In genomic region chr2:66587216-66587615, GRCh38 we compare ENCODE assay signal across 11 cellular contexts.
A peak's percentile ranks its signal among the peaks of the same experiment; 100 is the strongest.
DNase-seq lines count a peak whose midpoint lies in the region; ATAC-seq and TF ChIP-seq lines count a peak whose summit lies in the region.
"Had no signal": no experiment of that assay in that cellular context is flagged by ENCODE, and none has a peak within 500 bp of the region (broad histone marks: within the 10 kb centered on the region; RNA-seq: fewer than 3 reads in every experiment).

No MANE protein-coding gene starts in this region.

- H3K36me3 Mint-ChIP-seq in progenitor cell of endocrine pancreas (ENCODE audit: insufficient read depth): peaks cover 7% of the 10 kb centered on the region
- H3K36me3 Mint-ChIP-seq in activated T-helper 17 cell treated with anti-CD3 and anti-CD28 coated beads, Interleukin-2, amount 50 U/mL, for 72 hours (ENCODE audit: low read depth): no peaks in the 10 kb centered on the region
- H3K36me3 Mint-ChIP-seq in activated T-helper 2 cell treated with anti-CD3 and anti-CD28 coated beads, Interferon-gamma antibody, Interleukin-2, Interleukin-4, amounts not matched to agents 10 μg/mL and 5 μg/mL and 100 μg/mL, durations not matched to agents 14 hours and 24 hours and 36 hours (ENCODE audit: low read depth): no peaks in the 10 kb centered on the region

- H3K27me3 Mint-ChIP-seq in progenitor cell of endocrine pancreas: no peaks in the 10 kb centered on the region
- peaks cover 7% of the 10 kb centered on the region for H3K27me3 Mint-ChIP-seq in activated T-helper 17 cell treated with anti-CD3 and anti-CD28 coated beads, Interleukin-2, amount 50 U/mL, for 72 hours
- H3K27me3 Mint-ChIP-seq in activated T-helper 2 cell treated with anti-CD3 and anti-CD28 coated beads, Interferon-gamma antibody, Interleukin-2, Interleukin-4, amounts not matched to agents 10 μg/mL and 5 μg/mL and 100 μg/mL, durations not matched to agents 14 hours and 24 hours and 36 hours (ENCODE audit: low read depth): peaks cover 4% of the 10 kb centered on the region

- H3K27ac Mint-ChIP-seq in progenitor cell of endocrine pancreas: no peak overlapping the region
- no peak overlapping the region for H3K27ac Mint-ChIP-seq in activated T-helper 17 cell treated with anti-CD3 and anti-CD28 coated beads, Interleukin-2, amount 50 U/mL, for 72 hours
- H3K27ac Mint-ChIP-seq in activated T-helper 2 cell treated with anti-CD3 and anti-CD28 coated beads, Interferon-gamma antibody, Interleukin-2, Interleukin-4, amounts not matched to agents 10 μg/mL and 5 μg/mL and 100 μg/mL, durations not matched to agents 14 hours and 24 hours and 36 hours: no peak overlapping the region

- intact Hi-C loops in activated T-helper 2 cell treated with anti-CD3 and anti-CD28 coated beads, Interferon-gamma antibody, Interleukin-2, Interleukin-4, amounts not matched to agents 10 μg/mL and 5 μg/mL and 100 μg/mL, durations not matched to agents 14 hours and 24 hours and 36 hours (cut with micrococcal nuclease): no loop called here

- peaks cover 9% of the 10 kb centered on the region for H3K9me3 Mint-ChIP-seq in progenitor cell of endocrine pancreas (ENCODE audit: low read depth)
- H3K9me3 Mint-ChIP-seq in activated T-helper 17 cell treated with anti-CD3 and anti-CD28 coated beads, Interleukin-2, amount 50 U/mL, for 72 hours: no peaks in the 10 kb centered on the region
- no peaks in the 10 kb centered on the region for H3K9me3 Mint-ChIP-seq in activated T-helper 2 cell treated with anti-CD3 and anti-CD28 coated beads, Interferon-gamma antibody, Interleukin-2, Interleukin-4, amounts not matched to agents 10 μg/mL and 5 μg/mL and 100 μg/mL, durations not matched to agents 14 hours and 24 hours and 36 hours

- no peak for ATAC-seq in GM21717 (IDR thresholded peaks at IDR 0.05; ENCODE audit: unreplicated experiment)
- ATAC-seq in activated T-helper 17 cell treated with anti-CD3 and anti-CD28 coated beads, Interleukin-2, amount 50 U/mL, for 72 hours (replicated peaks): no peak
- no peak for ATAC-seq in HG03196 (IDR thresholded peaks at IDR 0.05; ENCODE audit: unreplicated experiment)
- ATAC-seq: psoas muscle had no signal

- no peak overlapping the region for H3K4me3 Mint-ChIP-seq in progenitor cell of endocrine pancreas (ENCODE audit: low read depth)
- H3K4me3 Mint-ChIP-seq in activated T-helper 17 cell treated with anti-CD3 and anti-CD28 coated beads, Interleukin-2, amount 50 U/mL, for 72 hours: no peak overlapping the region
- H3K4me3 Mint-ChIP-seq in activated T-helper 2 cell treated with anti-CD3 and anti-CD28 coated beads, Interferon-gamma antibody, Interleukin-2, Interleukin-4, amounts not matched to agents 10 μg/mL and 5 μg/mL and 100 μg/mL, durations not matched to agents 14 hours and 24 hours and 36 hours (ENCODE audit: low read depth): no peak overlapping the region

- peaks cover 3% of the 10 kb centered on the region for H3K4me1 Mint-ChIP-seq in progenitor cell of endocrine pancreas (ENCODE audit: low read depth)
- H3K4me1 Mint-ChIP-seq in activated T-helper 17 cell treated with anti-CD3 and anti-CD28 coated beads, Interleukin-2, amount 50 U/mL, for 72 hours: no peaks in the 10 kb centered on the region
- no peaks in the 10 kb centered on the region for H3K4me1 Mint-ChIP-seq in activated T-helper 2 cell treated with anti-CD3 and anti-CD28 coated beads, Interferon-gamma antibody, Interleukin-2, Interleukin-4, amounts not matched to agents 10 μg/mL and 5 μg/mL and 100 μg/mL, durations not matched to agents 14 hours and 24 hours and 36 hours (ENCODE audit: low read depth)

- TF ChIP-seq CTCF in cardiac fibroblast (IDR thresholded peaks at IDR 0.05; ENCODE audit: low read depth, low read length) (peak; percentile 2), progenitor cell of endocrine pancreas (IDR thresholded peaks at IDR 0.05; ENCODE audit: unreplicated experiment) (peak; percentile 49)

- DNase-seq in ELR (ENCODE audit: low read depth): peak; percentile 45
- DNase-seq in NCI-H146 (lab: John Stamatoyannopoulos, UW): peak; percentile 60
- peak in 1 of 2 donors; percentile 32 for DNase-seq in cardiac fibroblast (ENCODE audit: low read depth in 2 of 2)
- DNase-seq in progenitor cell of endocrine pancreas (ENCODE audit: low spot score, unreplicated experiment): no peak
- DNase-seq in activated T-helper 2 cell treated with anti-CD3 and anti-CD28 coated beads, Interferon-gamma antibody, Interleukin-2, Interleukin-4, amounts not matched to agents 10 μg/mL and 5 μg/mL and 100 μg/mL, durations not matched to agents 14 hours and 24 hours and 36 hours (ENCODE audit: low spot score): no peak
- DNase-seq: colonic mucosa, GOT3 had no signal

- H3K4me3 ChIP-seq in cardiac fibroblast (replicated peaks in 1 of 2; ENCODE audit: low read depth in 2 of 2, low read length in 2 of 2): no peak overlapping the region
- H3K4me3 ChIP-seq: colonic mucosa, psoas muscle had no signal

Comparison
In these comparisons a context has a peak if more than half of its experiments do, and no peak if none do; other contexts are left out.
1. DNase-seq: peak in ELR (single experiment) and NCI-H146 (single experiment); none in progenitor cell of endocrine pancreas (single experiment) and activated T-helper 2 cell treated with anti-CD3 and anti-CD28 coated beads, Interferon-gamma antibody, Interleukin-2, Interleukin-4, amounts not matched to agents 10 μg/mL and 5 μg/mL and 100 μg/mL, durations not matched to agents 14 hours and 24 hours and 36 hours (single experiment).